13 cellular contexts compared by ENCODE assay signal in the genomic region with DNA sequence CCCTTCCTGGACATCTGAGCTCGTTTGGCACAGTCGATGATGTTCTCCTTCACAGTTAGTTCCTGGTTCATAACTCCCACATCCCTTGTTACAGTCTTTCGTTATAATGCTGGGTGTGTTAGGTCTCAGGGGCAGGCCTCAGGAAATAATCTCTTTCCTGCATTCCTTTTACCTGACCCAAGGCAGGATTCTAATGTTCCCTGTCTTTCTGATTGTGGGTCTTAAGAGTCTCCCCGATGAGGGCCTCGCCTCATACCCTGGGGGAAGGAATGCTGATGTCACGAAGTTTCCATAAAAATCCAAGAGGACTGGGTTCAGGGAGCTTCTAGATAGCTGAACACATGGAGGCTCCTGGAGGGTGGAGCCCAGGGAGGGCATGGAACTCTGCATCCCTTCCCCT.
DNase-seq lines count a peak whose midpoint lies in the region; ATAC-seq and TF ChIP-seq lines count a peak whose summit lies in the region.
"Had no signal": no experiment of that assay in that cellular context is flagged by ENCODE, and none has a peak within 500 bp of the region (broad histone marks: within the 10 kb centered on the region; RNA-seq: fewer than 3 reads in every experiment).

No MANE protein-coding gene starts in this region.

- no peak for TF ChIP-seq EP300 in transverse colon (IDR thresholded peaks at IDR 0.05; ENCODE audit: low read depth)

- H3K4me1 ChIP-seq in breast epithelium (no peaks in the 10 kb centered on the region), hepatocyte (ENCODE audit: insufficient read depth) (peaks cover 25% of the 10 kb centered on the region), transverse colon (peaks cover 10 to 49% (median 27%) of the 10 kb centered on the region in 4 donors)

- H3K79me2 ChIP-seq in hepatocyte, result no peaks in the 10 kb centered on the region

- POLR2A ChIA-PET in MCF 10A (lab: Yijun Ruan, JAX), result interaction anchor here (1.1 to 6.3 kb wide), 5 partner anchors 18 to 159 kb away, joined by 3 to 53 read pairs (median 4); no protein-coding TSS in a partner anchor

- DNase-seq in MCF 10A (ENCODE audit: unreplicated experiment) (peak; percentile 47), breast epithelium (ENCODE audit: low spot score in 2 of 2) (no peak), T1000 (lab: John Stamatoyannopoulos, UW) (peak; percentile 40), hepatocyte (ENCODE audit: low spot score) (peak; percentile 36), transverse colon (peak; percentile 36), GM03348 (ENCODE audit: low spot score) (no peak)
- DNase-seq in activated CD8-positive, alpha-beta memory T cell treated with anti-CD3 and anti-CD28 coated beads for 24 hours, result no peak
- DNase-seq: activated CD4-positive, alpha-beta T cell treated with anti-CD3 and anti-CD28 coated beads for 48 hours; DMS79 treated with DMSO at 0.1 percent for 48 hours; NCI-H1092 treated with DMSO at 0.1 percent for 48 hours; NCI-H526 treated with DMSO at 0.1 percent for 48 hours had no signal

- H3K36me3 Mint-ChIP-seq in MCF 10A (ENCODE audit: insufficient read depth, unreplicated experiment), result no peaks in the 10 kb centered on the region

- H3K4me3 Mint-ChIP-seq in MCF 10A (ENCODE audit: unreplicated experiment), result no peak overlapping the region

- peak overlapping the region in 1 of 2 donors; percentile 70 for H3K27ac ChIP-seq in breast epithelium
- peak overlapping the region; percentile 83 for H3K27ac ChIP-seq in hepatocyte
- H3K27ac ChIP-seq in transverse colon, result peak overlapping the region; percentile 52 to 80 (median 68)
- H3K27ac ChIP-seq: gastroesophageal sphincter had no signal

- H2AFZ ChIP-seq in hepatocyte, result no peak overlapping the region

- H3K4me3 ChIP-seq in breast epithelium (no peak overlapping the region), hepatocyte (no peak overlapping the region), transverse colon (no peak overlapping the region)
- H3K4me3 ChIP-seq: gastroesophageal sphincter had no signal

- 61% methylated on average over 6 of the region's 6 CpGs for WGBS in hepatocyte (ENCODE audit: low lambda C conversion rate, missing lambda C conversion rate)
- 38 to 50% methylated on average over 3 to 6 of the region's 6 CpGs for WGBS in transverse colon (ENCODE audit: low coverage in 1 of 2), 2 donors

- no peak overlapping the region for H3K4me2 ChIP-seq in hepatocyte

- intact Hi-C loops in MCF 10A (cut with micrococcal nuclease), result no loop called here
- intact Hi-C loops in breast epithelium (cut with DNase I; ENCODE audit: low total_unique reads), result no loop called here
- intact Hi-C loops in transverse colon (cut with DNase I; ENCODE audit: low total_unique reads), result no loop called here

- H3K9me2 ChIP-seq in hepatocyte (replicated peaks; ENCODE audit: insufficient read depth), result no peaks in the 10 kb centered on the region

- no peak for ATAC-seq in HG02678 (IDR thresholded peaks at IDR 0.05; ENCODE audit: unreplicated experiment)
- ATAC-seq: gastroesophageal sphincter had no signal

- no peak for TF ChIP-seq POLR2A in breast epithelium (IDR thresholded peaks at IDR 0.05)
- TF ChIP-seq POLR2A in transverse colon (IDR thresholded peaks at IDR 0.05), result no peak

- no peaks in the 10 kb centered on the region for H3K27me3 ChIP-seq in breast epithelium
- H3K27me3 ChIP-seq in hepatocyte, result no peaks in the 10 kb centered on the region
- H3K27me3 ChIP-seq in transverse colon, result no peaks in the 10 kb centered on the region
- H3K27me3 ChIP-seq: gastroesophageal sphincter had no signal

- H3K4me1 Mint-ChIP-seq in MCF 10A (ENCODE audit: insufficient read depth, unreplicated experiment), result peaks cover 41% of the 10 kb centered on the region

- BruUV-seq in MCF 10A (replicated peaks; lab: Mats Ljungman, UMichigan), result no TSS peak

- in situ Hi-C loops in transverse colon (cut with MboI; ENCODE audit: low pct_ligation_motif_present in 1 of 4, low pct_unique_long_range_greater_than_20kb in 1 of 4, low sequenced_read_pairs in 3 of 4), result no loop called here

- H3K9me3 Mint-ChIP-seq in MCF 10A (ENCODE audit: unreplicated experiment), result no peaks in the 10 kb centered on the region

- CTCF ChIA-PET in MCF 10A (lab: Yijun Ruan, JAX), result interaction anchor here (0.6 to 1.4 kb wide), 4 partner anchors 19 to 85 kb away, joined by 3 to 4 read pairs (median 4); no protein-coding TSS in a partner anchor

- H3K36me3 ChIP-seq in breast epithelium, result no peaks in the 10 kb centered on the region
- H3K36me3 ChIP-seq in hepatocyte (replicated peaks; ENCODE audit: insufficient read depth, low read depth), result no peaks in the 10 kb centered on the region
- H3K36me3 ChIP-seq in transverse colon, result no peaks in the 10 kb centered on the region
- H3K36me3 ChIP-seq: gastroesophageal sphincter had no signal

- peak overlapping the region; percentile 41 for H3K27ac Mint-ChIP-seq in MCF 10A (ENCODE audit: low read depth, unreplicated experiment)

- no peaks in the 10 kb centered on the region for H3K27me3 Mint-ChIP-seq in MCF 10A (ENCODE audit: insufficient read depth, unreplicated experiment)

- TF ChIP-seq CTCF in MCF 10A (IDR thresholded peaks at IDR 0.05; ENCODE audit: unreplicated experiment) (no peak), breast epithelium (IDR thresholded peaks at IDR 0.05) (no peak), hepatocyte (IDR thresholded peaks at IDR 0.05; ENCODE audit: poor library complexity) (no peak), transverse colon (IDR thresholded peaks at IDR 0.05) (no peak)

- no peaks in the 10 kb centered on the region for H4K20me1 ChIP-seq in hepatocyte (ENCODE audit: insufficient read depth, poor library complexity, severe bottlenecking)

- no peaks in the 10 kb centered on the region for H3K9me3 ChIP-seq in breast epithelium
- H3K9me3 ChIP-seq in hepatocyte (ENCODE audit: low read depth), result no peaks in the 10 kb centered on the region
- H3K9me3 ChIP-seq in transverse colon, result no peaks in the 10 kb centered on the region
- H3K9me3 ChIP-seq: gastroesophageal sphincter had no signal

Comparison
In these comparisons a context has a peak if more than half of its experiments do, and no peak if none do; other contexts are left out.
1. DNase-seq: peak in MCF 10A (single experiment), T1000 (single experiment), hepatocyte (single experiment) and transverse colon (single experiment); none in breast epithelium (0 of 2), activated CD8-positive, alpha-beta memory T cell treated with anti-CD3 and anti-CD28 coated beads for 24 hours (single experiment) and GM03348 (single experiment).